Comparison of ENCODE assay signal across 9 cellular contexts in the genomic region with DNA sequence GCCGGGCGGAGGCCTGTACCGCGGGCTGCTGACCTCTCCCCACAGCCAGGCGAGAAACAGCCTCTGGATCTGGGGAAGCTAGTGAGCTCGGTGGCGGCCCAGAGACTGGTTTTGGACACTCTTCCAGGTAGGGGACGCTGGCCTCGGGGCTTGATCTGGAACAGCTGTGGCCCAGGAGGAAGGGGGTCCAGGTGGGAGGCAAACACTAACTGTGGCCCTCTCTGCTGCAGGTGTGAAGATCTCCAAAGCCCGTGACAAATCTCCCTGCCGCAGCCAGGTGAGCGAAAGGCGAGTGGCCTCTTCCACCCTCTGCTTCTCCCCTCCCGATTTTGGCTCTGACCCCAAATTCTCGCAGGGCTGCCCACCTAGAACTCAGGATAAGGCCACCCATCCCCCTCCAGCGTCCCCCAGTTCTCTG. TPM values are rescaled to one million over a fixed set of nuclear protein-coding genes. Genes with fewer than 3 reads are reported as not detected.
A peak's percentile ranks its signal among the peaks of the same experiment; 100 is the strongest.
DNase-seq lines count a peak whose midpoint lies in the region; ATAC-seq and TF ChIP-seq lines count a peak whose summit lies in the region.
"Had no signal": no experiment of that assay in that cellular context is flagged by ENCODE, and none has a peak within 500 bp of the region (broad histone marks: within the 10 kb centered on the region; RNA-seq: fewer than 3 reads in every experiment).

No MANE protein-coding gene starts in this region.

- H4K20me1 ChIP-seq in Karpas-422 (ENCODE audit: insufficient read depth, low read depth, low read length), result no peaks in the 10 kb centered on the region

- peak overlapping the region in 1 of 3 experiments; percentile 69 for H3K27ac Mint-ChIP-seq in nephron

- peak overlapping the region; percentile 61 for H3K4me3 ChIP-seq in AG10803 (ENCODE audit: low read length)
- H3K4me3 ChIP-seq in Karpas-422 (ENCODE audit: low read length), result peak overlapping the region; percentile 62
- peak overlapping the region; percentile 40 for H3K4me3 ChIP-seq in ectodermal cell (ENCODE audit: insufficient read depth, low read depth, low read length)

- H3K4me2 ChIP-seq in Karpas-422 (ENCODE audit: low read depth, low read length, poor library complexity, severe bottlenecking), result peak overlapping the region; percentile 57

- no peak overlapping the region for H2AFZ ChIP-seq in Karpas-422 (ENCODE audit: low read length)

- no peaks in the 10 kb centered on the region for H3K79me2 ChIP-seq in Karpas-422 (ENCODE audit: low read length)

- no peaks in the 10 kb centered on the region for H3K9me2 ChIP-seq in Karpas-422 (replicated peaks; ENCODE audit: insufficient read depth, low read length)

- H3K27me3 Mint-ChIP-seq in nephron (ENCODE audit: low read depth), result no peaks in the 10 kb centered on the region

- H3K9me3 Mint-ChIP-seq in nephron, result no peaks in the 10 kb centered on the region

- H3K27ac ChIP-seq in Karpas-422 (ENCODE audit: low read length) (no peak overlapping the region), ectodermal cell (ENCODE audit: insufficient read depth, low read depth, low read length, poor library complexity, severe bottlenecking) (no peak overlapping the region)

- no peaks in the 10 kb centered on the region for H3K9me3 ChIP-seq in Karpas-422 (ENCODE audit: low read length)
- H3K9me3 ChIP-seq in ectodermal cell (ENCODE audit: control insufficient read depth, low read length), result no peaks in the 10 kb centered on the region

- DNase-seq in AG10803 (ENCODE audit: low read depth) (no peak), Karpas-422 (no peak), AML-193 (lab: John Stamatoyannopoulos, UW) (no peak), NCI-H524 treated with DMSO at 0.1 percent for 48 hours (lab: John Stamatoyannopoulos, UW) (no peak)
- DNase-seq: cerebellar nuclear complex had no signal

- H3K36me3 ChIP-seq in Karpas-422 (ENCODE audit: insufficient read depth, low read length) (peaks cover 4% of the 10 kb centered on the region), ectodermal cell (ENCODE audit: control insufficient read depth, insufficient read depth, low read length) (no peaks in the 10 kb centered on the region)

- peak overlapping the region; percentile 71 to 78 (median 77) for H3K4me3 Mint-ChIP-seq in nephron

- peaks cover 32% of the 10 kb centered on the region for H3K4me1 Mint-ChIP-seq in nephron

- H3K9ac ChIP-seq in Karpas-422 (ENCODE audit: low read length), result peak overlapping the region; percentile 53

- H3K4me1 ChIP-seq in Karpas-422 (ENCODE audit: low read length) (peaks cover 15% of the 10 kb centered on the region), ectodermal cell (ENCODE audit: control insufficient read depth, insufficient read depth, low read length) (peaks cover 15% of the 10 kb centered on the region)

- H3K27me3 ChIP-seq in Karpas-422 (ENCODE audit: low read length), result no peaks in the 10 kb centered on the region
- peaks cover 14% of the 10 kb centered on the region for H3K27me3 ChIP-seq in ectodermal cell (ENCODE audit: control insufficient read depth, insufficient read depth, low read length, poor library complexity, severe bottlenecking)

- TF ChIP-seq CTCF in AG10803 (conservative IDR thresholded peaks at IDR 0.05; ENCODE audit: low read length) (no peak), nephron (IDR thresholded peaks at IDR 0.05; ENCODE audit: unreplicated experiment in 3 of 3) (no peak)

- peaks cover 3% of the 10 kb centered on the region for H3K36me3 Mint-ChIP-seq in nephron (ENCODE audit: low read depth)

- 32 to 34% methylated on average over 16 of the region's 16 CpGs for WGBS in ectodermal cell, 2 experiments

- ATAC-seq in HG03196 (IDR thresholded peaks at IDR 0.05; ENCODE audit: unreplicated experiment) (no peak), HG02981 (IDR thresholded peaks at IDR 0.05; ENCODE audit: unreplicated experiment) (no peak)

RNA-seq across cellular contexts. Expression of gene SLC34A1, which starts 13.1 kb away (rescaled TPM):
- total RNA-seq in Karpas-422 (2014; rRNA removed; shearing (Covaris generic); ENCODE audit: low replicate concordance), result not detected in 2 replicates
- polyA plus RNA-seq in ectodermal cell (2013, experiment 1 of 4), result not detected
- polyA plus RNA-seq in ectodermal cell (2013, experiment 2 of 4), result not detected
- polyA plus RNA-seq in ectodermal cell (2013, experiment 3 of 4), result not detected
- polyA plus RNA-seq in ectodermal cell (2013, experiment 4 of 4), result not detected

RNA-seq across cellular contexts. Expression of gene RGS14, which starts 13.4 kb away (rescaled TPM):
- total RNA-seq in Karpas-422 (2014; rRNA removed; shearing (Covaris generic); ENCODE audit: low replicate concordance), result 22.6 and 70.8 TPM in 2 replicates
- 8.8 TPM for polyA plus RNA-seq in ectodermal cell (2013, experiment 1 of 4)
- polyA plus RNA-seq in ectodermal cell (2013, experiment 2 of 4), result 8.0 TPM
- 14.7 TPM for polyA plus RNA-seq in ectodermal cell (2013, experiment 3 of 4)
- polyA plus RNA-seq in ectodermal cell (2013, experiment 4 of 4), result 12.6 TPM

RNA-seq across cellular contexts. Expression of gene LMAN2, which starts 19.7 kb away (rescaled TPM):
- 116 and 256 TPM in 2 replicates for total RNA-seq in Karpas-422 (2014; rRNA removed; shearing (Covaris generic); ENCODE audit: low replicate concordance)
- 141 TPM for polyA plus RNA-seq in ectodermal cell (2013, experiment 1 of 4)
- polyA plus RNA-seq in ectodermal cell (2013, experiment 2 of 4), result 132 TPM
- polyA plus RNA-seq in ectodermal cell (2013, experiment 3 of 4), result 116 TPM
- polyA plus RNA-seq in ectodermal cell (2013, experiment 4 of 4), result 129 TPM

RNA-seq across cellular contexts. Expression of gene PFN3, which starts 29.3 kb away (rescaled TPM):
- total RNA-seq in Karpas-422 (2014; rRNA removed; shearing (Covaris generic); ENCODE audit: low replicate concordance), result not detected in 2 replicates
- not detected for polyA plus RNA-seq in ectodermal cell (2013, experiment 1 of 4)
- polyA plus RNA-seq in ectodermal cell (2013, experiment 2 of 4), result not detected
- not detected for polyA plus RNA-seq in ectodermal cell (2013, experiment 3 of 4)
- polyA plus RNA-seq in ectodermal cell (2013, experiment 4 of 4), result not detected

RNA-seq across cellular contexts. Expression of gene F12, which starts 38.2 kb away (rescaled TPM):
- total RNA-seq in Karpas-422 (2014; rRNA removed; shearing (Covaris generic); ENCODE audit: low replicate concordance), result 6.0 and 6.5 TPM in 2 replicates
- 0.78 TPM for polyA plus RNA-seq in ectodermal cell (2013, experiment 1 of 4)
- 0.41 TPM for polyA plus RNA-seq in ectodermal cell (2013, experiment 2 of 4)
- polyA plus RNA-seq in ectodermal cell (2013, experiment 3 of 4), result 0.43 TPM
- 1.0 TPM for polyA plus RNA-seq in ectodermal cell (2013, experiment 4 of 4)
